ENCODE assay signal across 7 cellular contexts in genomic region chr7:36483853-36484252, GRCh38.
DNase-seq lines count a peak whose midpoint lies in the region; ATAC-seq and TF ChIP-seq lines count a peak whose summit lies in the region.
"Not testable (repeated sequence)": the region's sequence is repeated elsewhere in the genome, so short reads cannot be mapped to it uniquely, and the experiment has no call there.

No MANE protein-coding gene starts in this region.

- H3K4me3 Mint-ChIP-seq in Calu3 (ENCODE audit: low read depth, unreplicated experiment): not testable (repeated sequence)

- CTCF ChIA-PET in Calu3 (lab: Charles Lee): interaction anchor here (1.2 kb wide), 1 partner anchor 9 kb away, joined by 3 read pairs; no protein-coding TSS in a partner anchor

- H3K27ac ChIP-seq in substantia nigra (ENCODE audit: low read depth, low read length, poor library complexity, severe bottlenecking): not testable (repeated sequence)

- H3K27me3 Mint-ChIP-seq in Calu3 (ENCODE audit: unreplicated experiment): not testable (repeated sequence)

- peaks cover 19% of the 10 kb centered on the region for H3K4me1 Mint-ChIP-seq in Calu3 (ENCODE audit: low read depth, unreplicated experiment)

- not testable (repeated sequence) for H3K4me3 ChIP-seq in epithelial cell of proximal tubule (ENCODE audit: low read depth, low read length)

- peak; percentile 11 for DNase-seq in Calu3
- DNase-seq in astrocyte of the hippocampus (ENCODE audit: low read depth, low spot score): peak; percentile 66
- peak; percentile 27 for DNase-seq in epithelial cell of proximal tubule (ENCODE audit: low read depth)
- DNase-seq in head of caudate nucleus: peak in 34 of 42 donors; percentile 11 to 80 (median 54)
- not testable (repeated sequence) for DNase-seq in left colon
- DNase-seq in nucleus accumbens (lab: John Stamatoyannopoulos, UW): peak in 37 of 56 donors; percentile 7 to 59 (median 23)
- DNase-seq in substantia nigra (lab: John Stamatoyannopoulos, UW): peak in 35 of 49 donors; percentile 0 to 66 (median 33)

- not testable (repeated sequence) for TF ChIP-seq CTCF in Calu3 (IDR thresholded peaks at IDR 0.05; ENCODE audit: unreplicated experiment); epithelial cell of proximal tubule (conservative IDR thresholded peaks at IDR 0.05; ENCODE audit: low read depth, low read length)

- H3K9me3 Mint-ChIP-seq in Calu3 (ENCODE audit: low read depth, unreplicated experiment): not testable (repeated sequence)

- intact Hi-C loops in Calu3 (cut with micrococcal nuclease; ENCODE audit: unreplicated experiment): loop anchor here (1.0 to 2.0 kb wide), 3 partner anchors 10 to 483 kb away; no protein-coding TSS in a partner anchor
- intact Hi-C loops in head of caudate nucleus (cut with DNase I); left colon (cut with DNase I, micrococcal nuclease): not testable (repeated sequence)

- H3K36me3 Mint-ChIP-seq in Calu3 (ENCODE audit: insufficient read depth, unreplicated experiment): not testable (repeated sequence)

- H3K27ac Mint-ChIP-seq in Calu3 (ENCODE audit: unreplicated experiment): not testable (repeated sequence)

- not testable (repeated sequence) for BruUV-seq in Calu3 (replicated peaks; lab: Mats Ljungman, UMichigan)

- peak; percentile 18 for ATAC-seq in left colon
